In genomic region chr3:119498188-119498987, GRCh38 we compare ENCODE assay signal across 8 cellular contexts. TPM values are rescaled to one million over a fixed set of nuclear protein-coding genes. Genes with fewer than 3 reads are reported as not detected.
A peak's percentile ranks its signal among the peaks of the same experiment; 100 is the strongest.
DNase-seq lines count a peak whose midpoint lies in the region; ATAC-seq and TF ChIP-seq lines count a peak whose summit lies in the region.

Gene TIMMDC1, plus strand, starts transcription at chr3:119498547. Its CDS starts 187 bp downstream, at chr3:119498734.

- peak within 1 kb of the TSS; percentile 74 for H3K27ac ChIP-seq in PC-3 (ENCODE audit: low read length)
- H3K27ac ChIP-seq in epithelial cell of prostate = peak within 1 kb of the TSS; percentile 81

- no peaks in the 10 kb centered on the region for H3K27me3 ChIP-seq in PC-3 (ENCODE audit: low read length)

- peaks cover 29% of the 10 kb centered on the region for H3K4me1 ChIP-seq in PC-3 (ENCODE audit: insufficient read depth, low read length)
- peaks cover 18% of the 10 kb centered on the region for H3K4me1 ChIP-seq in mucosa of descending colon (ENCODE audit: low read depth)

- H3K9me2 ChIP-seq in PC-3 (replicated peaks; ENCODE audit: low read length) = no peaks in the 10 kb centered on the region

- 0 out of 2 replicates have a peak, but pooled peaks have one; percentile 10 for TF ChIP-seq EP300 in Ishikawa (IDR thresholded peaks at IDR 0.05; ENCODE audit: borderline replicate concordance)

- peaks cover 46% of the 10 kb centered on the region for H3K79me2 ChIP-seq in PC-3 (ENCODE audit: low read length)

- ATAC-seq in GM21576 (IDR thresholded peaks at IDR 0.05; ENCODE audit: unreplicated experiment) (peak; percentile 98), PC-3 (peak; percentile 95), mucosa of descending colon (peak; percentile 99)

- TF ChIP-seq RAD21 in Ishikawa (IDR thresholded peaks at IDR 0.05; ENCODE audit: low read depth) = no peak

- no peaks in the 10 kb centered on the region for H4K20me1 ChIP-seq in PC-3 (ENCODE audit: low read length)

- peak within 1 kb of the TSS; percentile 87 for H3K4me2 ChIP-seq in PC-3 (ENCODE audit: low read length)

- H3K9me3 ChIP-seq in PC-3 (ENCODE audit: low read length) = no peaks in the 10 kb centered on the region
- H3K9me3 ChIP-seq in mucosa of descending colon = no peaks in the 10 kb centered on the region

- H3K9ac ChIP-seq in PC-3 (ENCODE audit: low read length) = peak within 1 kb of the TSS; percentile 96

- TSS peak; percentile 77 for BruUV-seq in PC-3 (replicated peaks; lab: Mats Ljungman, UMichigan)

- DNase-seq in DMS114 treated with DMSO at 0.1 percent for 48 hours (lab: John Stamatoyannopoulos, UW; ENCODE audit: unreplicated experiment) (peak; percentile 90), PC-3 (peak; percentile 99), activated T-cell treated with anti-CD3 and anti-CD28 coated beads for 48 hours (ENCODE audit: low read depth) (peak; percentile 97), epithelial cell of prostate (ENCODE audit: low read depth, low spot score) (peak; percentile 63), mucosa of descending colon (peak; percentile 98)
- peak; percentile 97 for DNase-seq in stimulated activated CD8-positive, alpha-beta memory T cell treated with anti-CD3 and anti-CD28 coated beads, Interleukin-4, amount 100 ng/mL, for 24 hours (ENCODE audit: low read depth)

- TF ChIP-seq CTCF in PC-3 (conservative IDR thresholded peaks at IDR 0.05; ENCODE audit: low read depth, low read length) (no peak), mucosa of descending colon (IDR thresholded peaks at IDR 0.05) (no peak)

- H3F3A ChIP-seq in PC-3 (ENCODE audit: low read length, unreplicated experiment) = no peaks in the 10 kb centered on the region

- intact Hi-C loops in PC-3 (cut with micrococcal nuclease) (loop anchor here (1.0 kb wide), 3 partner anchors 29 to 179 kb away; partner anchors contain the start of genes COX17 and TMEM39A), mucosa of descending colon (cut with DNase I, micrococcal nuclease) (no loop called here)

- CTCF ChIA-PET in PC-3 (lab: Charles Lee) = no interaction called here

- peak within 1 kb of the TSS; percentile 94 for H2AFZ ChIP-seq in PC-3 (ENCODE audit: low read length)

- H3K36me3 ChIP-seq in PC-3 (ENCODE audit: low read depth, low read length) (no peaks in the 10 kb centered on the region; the same call in 1 of the 2 replicates), mucosa of descending colon (ENCODE audit: low read depth) (no peaks in the 10 kb centered on the region)

- H3K4me3 ChIP-seq in PC-3 (ENCODE audit: low read length) (peak within 1 kb of the TSS; percentile 97), mucosa of descending colon (peak within 1 kb of the TSS; percentile 35)

- POLR2A ChIA-PET in PC-3 (lab: Charles Lee; ENCODE audit: unreplicated experiment) = interaction anchor here (0.5 to 1.0 kb wide), 6 partner anchors 35 to 597 kb away, joined by 3 to 7 read pairs (median 4); partner anchors contain the start of gene TMEM39A

TF ChIP-seq in Ishikawa, 13 proteins besides CTCF, POLR2A, EP300 and RAD21:
- TF ChIP-seq EGR1 (IDR thresholded peaks at IDR 0.05) (peak; percentile 63; the same call in 1 of the 2 replicates), CEBPB (IDR thresholded peaks at IDR 0.05) (no peak), FOXM1 (IDR thresholded peaks at IDR 0.05; ENCODE audit: borderline replicate concordance, low read depth) (no peak), TEAD4 (IDR thresholded peaks at IDR 0.05) (no peak), TCF12 (IDR thresholded peaks at IDR 0.05; ENCODE audit: low read depth) (peak; percentile 79; the same call in 1 of the 2 replicates), USF1 (IDR thresholded peaks at IDR 0.05) (no peak), MAX (IDR thresholded peaks at IDR 0.05) (peak; percentile 87), REST (IDR thresholded peaks at IDR 0.05; ENCODE audit: low read depth) (no peak), TAF1 (IDR thresholded peaks at IDR 0.05; ENCODE audit: low read depth) (peak; percentile 92), ZBTB7A (IDR thresholded peaks at IDR 0.05; ENCODE audit: low read depth) (no peak), CREB1 (IDR thresholded peaks at IDR 0.05; ENCODE audit: low read depth) (peak; percentile 54; the same call in 1 of the 2 replicates), YY1 (IDR thresholded peaks at IDR 0.05; ENCODE audit: low read depth) (peak; percentile 41), NFIC (IDR thresholded peaks at IDR 0.05) (peak; percentile 38)
TF ChIP-seq in Ishikawa: peak in this region for 7.

RNA-seq across cellular contexts. Expression of gene TIMMDC1, which starts in this region (rescaled TPM):
- total RNA-seq in PC-3 (2014; rRNA removed) (107 and 142 TPM in 2 replicates), mucosa of descending colon (100 to 1,000 TPM in 1 of 3 donors, 10 to 100 TPM in 2; 93.4 to 107 (median 95.3) TPM)

Comparison
In these comparisons a context has a peak if more than half of its experiments do, and no peak if none do; other contexts are left out.
1. Peak in every context shown above with its lines: DNase-seq, ATAC-seq, H3K4me3 ChIP-seq and H3K27ac ChIP-seq.